Comparison of ENCODE assay signal across 8 cellular contexts in genomic region chr5:43514816-43515677, GRCh38. TPM values are rescaled to one million over a fixed set of nuclear protein-coding genes. Genes with fewer than 3 reads are reported as not detected.
DNase-seq lines count a peak whose midpoint lies in the region; ATAC-seq and TF ChIP-seq lines count a peak whose summit lies in the region.

A gene with protein sequence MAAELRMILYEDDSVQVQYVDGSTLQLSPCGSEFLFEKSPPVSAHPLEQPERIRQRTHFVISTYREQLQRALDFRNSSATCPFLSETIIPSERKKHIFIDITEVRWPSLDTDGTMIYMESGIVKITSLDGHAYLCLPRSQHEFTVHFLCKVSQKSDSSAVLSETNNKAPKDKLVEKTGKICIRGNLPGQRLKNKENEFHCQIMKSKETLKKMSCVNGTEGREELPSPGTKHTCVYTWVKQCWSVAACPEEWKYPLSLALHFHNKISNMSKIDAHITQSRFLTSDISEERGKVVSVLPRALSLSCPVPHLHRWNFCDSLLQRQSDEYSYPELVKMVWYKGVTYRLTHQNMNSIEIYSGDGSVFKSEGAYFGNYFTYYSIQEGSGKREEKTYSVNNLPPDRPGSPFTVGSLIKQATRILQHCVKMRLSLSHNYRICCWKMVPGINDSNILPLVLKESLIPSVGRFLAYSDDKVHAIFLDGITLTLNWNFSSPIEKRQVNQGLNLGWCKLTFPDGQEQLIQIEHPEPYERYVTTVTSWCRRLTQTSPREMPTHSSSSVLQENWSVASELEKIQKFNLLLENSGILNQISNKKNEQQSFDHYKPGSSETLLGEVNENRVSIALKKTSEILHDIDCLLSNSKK (minus strand): TSS chr5:43515148. CDS start chr5:43509339, 5,809 bp downstream.

- peaks cover 5% of the 10 kb centered on the region for H3K36me3 Mint-ChIP-seq in CD4-positive, CD25-positive, alpha-beta regulatory T cell

- peaks cover 24 to 41% (median 30%) of the 10 kb centered on the region in 4 donors for H3K4me1 Mint-ChIP-seq in CD4-positive, CD25-positive, alpha-beta regulatory T cell

- H3K9ac ChIP-seq in duodenal mucosa (ENCODE audit: low read depth in 1 of 2, low read length in 2 of 2), result peak within 1 kb of the TSS; percentile 74 to 80

- 0 to 1% methylated on average over 35 of the region's 35 CpGs for WGBS in lower leg skin, 2 donors

- H3K27ac Mint-ChIP-seq in CD4-positive, CD25-positive, alpha-beta regulatory T cell, result peak within 1 kb of the TSS; percentile 96 to 97 (median 97)

- no peaks in the 10 kb centered on the region for H3K9me3 ChIP-seq in CD4-positive, CD25-positive, alpha-beta regulatory T cell (ENCODE audit: control insufficient read depth in 2 of 2, low read length in 2 of 2)
- no peaks in the 10 kb centered on the region for H3K9me3 ChIP-seq in duodenal mucosa (ENCODE audit: control insufficient read depth in 1 of 2, low read length in 2 of 2)

- no peaks in the 10 kb centered on the region for H3K27me3 Mint-ChIP-seq in CD4-positive, CD25-positive, alpha-beta regulatory T cell

- no peaks in the 10 kb centered on the region for H3K36me3 ChIP-seq in CD4-positive, CD25-positive, alpha-beta regulatory T cell (ENCODE audit: control insufficient read depth, insufficient read depth, low read length)
- H3K36me3 ChIP-seq in duodenal mucosa (ENCODE audit: control insufficient read depth in 1 of 2, insufficient read depth in 2 of 2, low read length in 2 of 2), result no peaks in the 10 kb centered on the region

- intact Hi-C loops in lower leg skin (cut with DNase I; ENCODE audit: low total_unique reads), result no loop called here

- peaks cover 0 to 2% (median 0%) of the 10 kb centered on the region in 7 donors for H3K9me3 Mint-ChIP-seq in CD4-positive, CD25-positive, alpha-beta regulatory T cell

- H3K4me3 ChIP-seq in CD4-positive, CD25-positive, alpha-beta regulatory T cell (ENCODE audit: low read depth, low read length), result peak within 1 kb of the TSS; percentile 88
- H3K4me3 ChIP-seq in duodenal mucosa (ENCODE audit: low read depth in 1 of 2, low read length in 2 of 2) (peak within 1 kb of the TSS; percentile 86 to 88), lower leg skin (ENCODE audit: low read depth, poor library complexity, severe bottlenecking) (peak within 1 kb of the TSS; percentile 54)

- ATAC-seq in CD4-positive, CD25-positive, alpha-beta regulatory T cell (ENCODE audit: low read depth in 2 of 2), result peak; percentile 95 to 98
- peak; percentile 99 for ATAC-seq in GM19438 (IDR thresholded peaks at IDR 0.05; ENCODE audit: low read depth, unreplicated experiment)
- peak; percentile 99 for ATAC-seq in HG03571 (IDR thresholded peaks at IDR 0.05; ENCODE audit: unreplicated experiment)

- peak; percentile 90 to 95 (median 91) for DNase-seq in CD4-positive, CD25-positive, alpha-beta regulatory T cell
- DNase-seq in NCI-H774 (lab: John Stamatoyannopoulos, UW), result peak; percentile 98
- peak; percentile 97 to 99 for DNase-seq in activated CD4-positive, alpha-beta T cell treated with anti-CD3 and anti-CD28 coated beads, Interleukin-2, amount 50 U/mL, for 48 hours
- DNase-seq in lower leg skin (ENCODE audit: low spot score in 2 of 2), result peak; percentile 97 to 99
- DNase-seq in stimulated activated CD4-positive, alpha-beta T cell treated with anti-CD3 and anti-CD28 coated beads, Interleukin-4, amount 100 ng/mL, for 4 hours, result peak; percentile 92 to 95

- TF ChIP-seq POLR2A in lower leg skin (IDR thresholded peaks at IDR 0.05), result no peak

- TF ChIP-seq CTCF in lower leg skin (IDR thresholded peaks at IDR 0.05), result no peak

- H3K4me1 ChIP-seq in CD4-positive, CD25-positive, alpha-beta regulatory T cell (ENCODE audit: control insufficient read depth, insufficient read depth, low read length, poor library complexity, severe bottlenecking), result peaks cover 17% of the 10 kb centered on the region
- peaks cover 6 to 17% of the 10 kb centered on the region in 2 donors for H3K4me1 ChIP-seq in duodenal mucosa (ENCODE audit: control insufficient read depth in 1 of 2, insufficient read depth in 2 of 2, low read length in 2 of 2)

- peak within 1 kb of the TSS; percentile 87 for H3K27ac ChIP-seq in CD4-positive, CD25-positive, alpha-beta regulatory T cell (ENCODE audit: insufficient read depth, low read length, poor library complexity, severe bottlenecking)
- H3K27ac ChIP-seq in duodenal mucosa (ENCODE audit: low read depth, low read length), result peak within 1 kb of the TSS; percentile 47

- H3K4me3 Mint-ChIP-seq in CD4-positive, CD25-positive, alpha-beta regulatory T cell, result peak within 1 kb of the TSS; percentile 95 to 98 (median 96)

- no peaks in the 10 kb centered on the region for H3K27me3 ChIP-seq in CD4-positive, CD25-positive, alpha-beta regulatory T cell (ENCODE audit: control insufficient read depth, insufficient read depth, low read length)
- H3K27me3 ChIP-seq in duodenal mucosa (ENCODE audit: control insufficient read depth in 1 of 2, insufficient read depth in 2 of 2, low read length in 2 of 2), result no peaks in the 10 kb centered on the region

RNA-seq across cellular contexts. Expression of the gene that starts here (rescaled TPM):
- total RNA-seq in CD4-positive, CD25-positive, alpha-beta regulatory T cell, result 0.81 TPM
- polyA plus RNA-seq in CD4-positive, CD25-positive, alpha-beta regulatory T cell, result under 1 TPM in 3 of 4 donors, not detected in 1; 0.75 to 0.87 (median 0.84) TPM
- total RNA-seq in lower leg skin, result 1 to 10 TPM in 2 of 4 donors, under 1 TPM in 2; 0.91 to 3.9 (median 1.4) TPM

Comparison
In these comparisons a context has a peak if more than half of its experiments do, and no peak if none do; other contexts are left out.
1. Peak in every context shown above with its lines: DNase-seq, ATAC-seq, H3K4me3 ChIP-seq and H3K27ac ChIP-seq.
2. Peak in DNase-seq, ATAC-seq, H3K4me3 ChIP-seq and H3K27ac ChIP-seq in CD4-positive, CD25-positive, alpha-beta regulatory T cell; RNA of the gene not detected or under 1 TPM.